In the genomic region with DNA sequence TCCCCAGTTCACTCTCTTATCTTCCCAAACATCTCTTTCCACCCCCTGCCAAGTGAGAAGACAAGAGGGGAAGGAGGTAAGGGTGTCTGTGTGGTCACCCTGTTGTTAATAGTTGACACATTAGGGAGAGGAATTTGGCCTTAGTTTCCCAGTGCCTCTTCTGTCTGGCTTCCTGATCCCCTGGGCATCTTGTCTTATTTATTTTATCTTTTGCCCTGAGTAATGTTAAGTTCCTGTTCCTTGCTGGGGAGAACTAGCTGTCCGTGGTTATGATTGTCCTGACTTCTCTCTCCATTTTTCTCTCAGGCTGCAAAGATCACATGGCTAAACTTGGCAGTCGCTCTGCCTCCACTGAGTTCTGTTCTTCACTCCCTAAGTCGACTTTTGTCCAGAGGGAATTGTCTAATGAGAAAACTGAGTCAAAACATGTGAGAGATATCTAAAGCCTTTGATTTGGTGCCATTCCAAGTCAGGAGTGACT, we compare ENCODE assay signal across 1 cellular context.
TF ChIP-seq lines count a peak whose summit lies in the region.

No MANE protein-coding gene starts in this region.

TF ChIP-seq in GM23338, 12 proteins besides CTCF, POLR2A, EP300 and RAD21 (continued from another document):
- TF ChIP-seq, protein P1, sequence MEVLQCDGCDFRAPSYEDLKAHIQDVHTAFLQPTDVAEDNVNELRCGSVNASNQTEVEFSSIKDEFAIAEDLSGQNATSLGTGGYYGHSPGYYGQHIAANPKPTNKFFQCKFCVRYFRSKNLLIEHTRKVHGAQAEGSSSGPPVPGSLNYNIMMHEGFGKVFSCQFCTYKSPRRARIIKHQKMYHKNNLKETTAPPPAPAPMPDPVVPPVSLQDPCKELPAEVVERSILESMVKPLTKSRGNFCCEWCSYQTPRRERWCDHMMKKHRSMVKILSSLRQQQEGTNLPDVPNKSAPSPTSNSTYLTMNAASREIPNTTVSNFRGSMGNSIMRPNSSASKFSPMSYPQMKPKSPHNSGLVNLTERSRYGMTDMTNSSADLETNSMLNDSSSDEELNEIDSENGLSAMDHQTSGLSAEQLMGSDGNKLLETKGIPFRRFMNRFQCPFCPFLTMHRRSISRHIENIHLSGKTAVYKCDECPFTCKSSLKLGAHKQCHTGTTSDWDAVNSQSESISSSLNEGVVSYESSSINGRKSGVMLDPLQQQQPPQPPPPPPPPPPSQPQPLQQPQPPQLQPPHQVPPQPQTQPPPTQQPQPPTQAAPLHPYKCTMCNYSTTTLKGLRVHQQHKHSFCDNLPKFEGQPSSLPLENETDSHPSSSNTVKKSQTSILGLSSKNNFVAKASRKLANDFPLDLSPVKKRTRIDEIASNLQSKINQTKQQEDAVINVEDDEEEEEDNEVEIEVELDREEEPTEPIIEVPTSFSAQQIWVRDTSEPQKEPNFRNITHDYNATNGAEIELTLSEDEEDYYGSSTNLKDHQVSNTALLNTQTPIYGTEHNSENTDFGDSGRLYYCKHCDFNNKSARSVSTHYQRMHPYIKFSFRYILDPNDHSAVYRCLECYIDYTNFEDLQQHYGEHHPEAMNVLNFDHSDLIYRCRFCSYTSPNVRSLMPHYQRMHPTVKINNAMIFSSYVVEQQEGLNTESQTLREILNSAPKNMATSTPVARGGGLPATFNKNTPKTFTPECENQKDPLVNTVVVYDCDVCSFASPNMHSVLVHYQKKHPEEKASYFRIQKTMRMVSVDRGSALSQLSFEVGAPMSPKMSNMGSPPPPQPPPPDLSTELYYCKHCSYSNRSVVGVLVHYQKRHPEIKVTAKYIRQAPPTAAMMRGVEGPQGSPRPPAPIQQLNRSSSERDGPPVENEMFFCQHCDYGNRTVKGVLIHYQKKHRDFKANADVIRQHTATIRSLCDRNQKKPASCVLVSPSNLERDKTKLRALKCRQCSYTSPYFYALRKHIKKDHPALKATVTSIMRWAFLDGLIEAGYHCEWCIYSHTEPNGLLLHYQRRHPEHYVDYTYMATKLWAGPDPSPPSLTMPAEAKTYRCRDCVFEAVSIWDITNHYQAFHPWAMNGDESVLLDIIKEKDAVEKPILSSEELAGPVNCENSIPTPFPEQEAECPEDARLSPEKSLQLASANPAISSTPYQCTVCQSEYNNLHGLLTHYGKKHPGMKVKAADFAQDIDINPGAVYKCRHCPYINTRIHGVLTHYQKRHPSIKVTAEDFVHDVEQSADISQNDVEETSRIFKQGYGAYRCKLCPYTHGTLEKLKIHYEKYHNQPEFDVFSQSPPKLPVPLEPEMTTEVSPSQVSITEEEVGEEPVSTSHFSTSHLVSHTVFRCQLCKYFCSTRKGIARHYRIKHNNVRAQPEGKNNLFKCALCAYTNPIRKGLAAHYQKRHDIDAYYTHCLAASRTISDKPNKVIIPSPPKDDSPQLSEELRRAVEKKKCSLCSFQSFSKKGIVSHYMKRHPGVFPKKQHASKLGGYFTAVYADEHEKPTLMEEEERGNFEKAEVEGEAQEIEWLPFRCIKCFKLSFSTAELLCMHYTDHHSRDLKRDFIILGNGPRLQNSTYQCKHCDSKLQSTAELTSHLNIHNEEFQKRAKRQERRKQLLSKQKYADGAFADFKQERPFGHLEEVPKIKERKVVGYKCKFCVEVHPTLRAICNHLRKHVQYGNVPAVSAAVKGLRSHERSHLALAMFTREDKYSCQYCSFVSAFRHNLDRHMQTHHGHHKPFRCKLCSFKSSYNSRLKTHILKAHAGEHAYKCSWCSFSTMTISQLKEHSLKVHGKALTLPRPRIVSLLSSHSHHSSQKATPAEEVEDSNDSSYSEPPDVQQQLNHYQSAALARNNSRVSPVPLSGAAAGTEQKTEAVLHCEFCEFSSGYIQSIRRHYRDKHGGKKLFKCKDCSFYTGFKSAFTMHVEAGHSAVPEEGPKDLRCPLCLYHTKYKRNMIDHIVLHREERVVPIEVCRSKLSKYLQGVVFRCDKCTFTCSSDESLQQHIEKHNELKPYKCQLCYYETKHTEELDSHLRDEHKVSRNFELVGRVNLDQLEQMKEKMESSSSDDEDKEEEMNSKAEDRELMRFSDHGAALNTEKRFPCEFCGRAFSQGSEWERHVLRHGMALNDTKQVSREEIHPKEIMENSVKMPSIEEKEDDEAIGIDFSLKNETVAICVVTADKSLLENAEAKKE (CRISPR knock-in tag; IDR thresholded peaks at IDR 0.05) = no peak
- TF ChIP-seq REST (IDR thresholded peaks at IDR 0.05; ENCODE audit: unreplicated experiment) = no peak
- no peak for TF ChIP-seq POLR2AphosphoS5 (IDR thresholded peaks at IDR 0.05; ENCODE audit: low read depth)
